In the genomic region with DNA sequence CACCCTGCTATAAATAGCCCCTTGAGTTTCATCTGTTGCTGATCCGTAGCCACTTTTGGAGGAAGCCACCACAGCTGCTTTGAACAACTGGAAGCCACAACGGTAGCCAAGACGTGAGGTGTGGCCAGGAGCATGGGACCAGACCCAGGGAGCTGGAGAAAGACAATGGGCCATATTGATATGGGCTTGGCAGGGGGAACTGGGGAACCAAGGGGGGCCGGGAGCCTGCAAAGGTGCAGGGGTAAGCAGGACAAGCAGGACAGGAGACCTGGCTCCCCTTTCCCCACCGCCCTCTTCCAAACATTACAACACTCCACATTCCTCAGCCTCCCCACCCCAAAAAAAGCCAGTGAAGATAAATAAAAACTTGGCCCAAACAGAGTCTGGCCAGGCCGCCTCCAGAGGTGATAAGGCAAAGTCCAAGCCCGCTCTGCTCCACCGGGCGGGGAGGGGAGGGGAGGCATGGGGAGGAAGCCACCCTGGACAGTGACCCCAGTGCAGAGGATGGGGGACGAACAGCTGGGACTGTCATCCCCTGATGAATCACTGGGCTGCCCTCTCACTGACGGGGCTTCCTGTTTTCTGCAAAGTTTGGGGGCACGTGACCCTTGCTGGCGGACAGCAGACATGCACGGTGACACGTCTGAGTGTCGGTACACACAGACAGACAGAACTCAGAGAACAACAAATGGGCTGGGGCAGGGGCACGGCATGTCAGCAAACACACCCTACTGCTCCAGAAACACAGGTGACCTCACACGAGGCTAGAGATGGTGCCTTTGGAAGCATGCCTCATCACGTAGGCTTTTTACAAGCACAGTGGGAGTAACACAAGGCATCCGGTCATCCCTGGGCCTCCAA, we compare ENCODE assay signal across 9 cellular contexts.
A peak's percentile ranks its signal among the peaks of the same experiment; 100 is the strongest.
DNase-seq lines count a peak whose midpoint lies in the region; ATAC-seq and TF ChIP-seq lines count a peak whose summit lies in the region.
"Had no signal": no experiment of that assay in that cellular context is flagged by ENCODE, and none has a peak within 500 bp of the region (broad histone marks: within the 10 kb centered on the region; RNA-seq: fewer than 3 reads in every experiment).

No MANE protein-coding gene starts in this region.

- H3K27ac ChIP-seq in RWPE1 (peak overlapping the region; percentile 79), ovary (peak overlapping the region; percentile 51 to 97)

- H3K27ac Mint-ChIP-seq in CD14-positive monocyte, result peak overlapping the region; percentile 89 to 95 (median 93)

- H3K27me3 ChIP-seq in ovary (no peaks in the 10 kb centered on the region), BE2C (no peaks in the 10 kb centered on the region)

- H3K4me1 Mint-ChIP-seq in CD14-positive monocyte, result peaks cover 69% of the 10 kb centered on the region

- TF ChIP-seq CTCF in CD14-positive monocyte (IDR thresholded peaks at IDR 0.05) (no peak), RWPE1 (conservative IDR thresholded peaks at IDR 0.05; ENCODE audit: low read depth) (no peak), fibroblast of pulmonary artery (IDR thresholded peaks at IDR 0.05; ENCODE audit: low read length, missing control alignments) (no peak), ovary (IDR thresholded peaks at IDR 0.05) (no peak), BE2C (IDR thresholded peaks at IDR 0.05; ENCODE audit: low read depth, low read length) (no peak)

- WGBS in ovary, 3 donors, result 3 to 8% (median 7%) methylated on average over 19 to 20 of the region's 20 CpGs

- H3K4me1 ChIP-seq in ovary (ENCODE audit: insufficient read depth), result peaks cover 65% of the 10 kb centered on the region
- peaks cover 3% of the 10 kb centered on the region; the same call in 1 of the 2 replicates for H3K4me1 ChIP-seq in BE2C

- H3K36me3 Mint-ChIP-seq in CD14-positive monocyte, result peaks cover 25 to 39% of the 10 kb centered on the region in 2 donors

- peak; percentile 99 for DNase-seq in CD14-positive monocyte (ENCODE audit: low spot score)
- peak; percentile 31 for DNase-seq in RWPE1 (ENCODE audit: low spot score)
- peak; percentile 87 for DNase-seq in fibroblast of pulmonary artery (ENCODE audit: low read depth)
- DNase-seq in ovary, result peak; percentile 76 to 87 (median 83)
- no peak for DNase-seq in BE2C
- DNase-seq: NCI-H69 had no signal

- intact Hi-C loops in CD14-positive monocyte (cut with micrococcal nuclease), result loop anchor here in 1 of 2 donors (5.0 kb wide), 1 partner anchor 35 kb away; no protein-coding TSS in a partner anchor
- intact Hi-C loops in ovary (cut with DNase I), result loop anchor here in 2 of 4 donors (5.0 to 10.0 kb wide), 2 partner anchors 72 to 75 kb away; no protein-coding TSS in a partner anchor

- ATAC-seq in GM21367 (IDR thresholded peaks at IDR 0.05; ENCODE audit: unreplicated experiment), result no peak
- no peak for ATAC-seq in HG03520 (IDR thresholded peaks at IDR 0.05; ENCODE audit: unreplicated experiment)
- ATAC-seq in HG02840 (IDR thresholded peaks at IDR 0.05; ENCODE audit: low FRiP score, unreplicated experiment), result no peak

- no peak for TF ChIP-seq POLR2A in ovary (IDR thresholded peaks at IDR 0.05)

- H3K9me3 ChIP-seq in ovary (no peaks in the 10 kb centered on the region), BE2C (no peaks in the 10 kb centered on the region)

- CTCF ChIA-PET in RWPE1 (lab: Yijun Ruan, JAX), result interaction anchor here (0.6 to 2.5 kb wide), 5 partner anchors 11 to 454 kb away, joined by 3 to 6 read pairs (median 3); no protein-coding TSS in a partner anchor

- H3K9me3 Mint-ChIP-seq in CD14-positive monocyte, result peaks cover 0 to 3% (median 0%) of the 10 kb centered on the region in 7 donors

- peaks cover 0 to 13% (median 10%) of the 10 kb centered on the region in 3 donors for H3K27me3 Mint-ChIP-seq in CD14-positive monocyte (ENCODE audit: low read depth in 3 of 3)

- H3K4me3 ChIP-seq in fibroblast of pulmonary artery (replicated peaks; ENCODE audit: low read depth, low read length) (no peak overlapping the region), ovary (peak overlapping the region; percentile 9), BE2C (ENCODE audit: low read depth, low read length) (no peak overlapping the region)

- H3K36me3 ChIP-seq in ovary (no peaks in the 10 kb centered on the region), BE2C (peaks cover 25% of the 10 kb centered on the region)

- peak; percentile 65 for TF ChIP-seq EP300 in ovary (IDR thresholded peaks at IDR 0.05)

- H3K4me3 Mint-ChIP-seq in CD14-positive monocyte, result peak overlapping the region in 1 of 2 donors; percentile 81

- POLR2A ChIA-PET in RWPE1 (lab: Yijun Ruan, JAX; ENCODE audit: low non-redundant PET), result no interaction called here
